In the genomic region with DNA sequence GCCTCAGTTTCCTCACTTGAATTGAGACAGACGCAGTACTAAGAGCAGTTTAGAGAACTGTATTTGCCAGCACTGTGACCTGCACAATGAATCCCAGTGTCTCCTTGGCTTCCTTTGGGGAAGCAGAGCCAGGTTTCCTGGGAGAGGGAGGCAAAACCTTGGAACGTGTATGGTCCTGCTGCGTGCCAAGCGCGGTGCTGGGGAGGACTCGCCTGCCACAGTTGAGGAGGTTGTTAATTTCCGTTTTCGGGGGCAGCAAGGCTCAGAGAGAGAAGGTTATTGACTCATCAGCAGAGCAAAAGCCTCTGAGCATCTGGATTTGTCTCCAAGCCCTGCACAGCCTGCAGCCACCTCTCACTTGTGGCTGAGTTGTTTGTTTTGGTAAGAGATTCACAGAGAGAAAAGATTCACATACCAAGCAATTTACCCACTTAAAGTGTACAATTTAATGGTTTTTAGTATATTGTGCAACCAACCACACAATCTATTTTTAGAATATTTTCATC, we compare ENCODE assay signal across 10 cellular contexts. TPM values are rescaled to one million over a fixed set of nuclear protein-coding genes. Genes with fewer than 3 reads are reported as not detected.
DNase-seq lines count a peak whose midpoint lies in the region; ATAC-seq, FAIRE-seq and TF ChIP-seq lines count a peak whose summit lies in the region.
"Had no signal": no experiment of that assay in that cellular context is flagged by ENCODE, and none has a peak within 500 bp of the region (broad histone marks: within the 10 kb centered on the region; RNA-seq: fewer than 3 reads in every experiment).

No MANE protein-coding gene starts in this region.

- peak overlapping the region; percentile 95 for H3K27ac ChIP-seq in SK-N-MC
- H3K27ac ChIP-seq in small intestine (ENCODE audit: low read depth in 1 of 2, low read length in 1 of 2): no peak overlapping the region

- no peaks in the 10 kb centered on the region for H3K4me1 ChIP-seq in small intestine (ENCODE audit: control insufficient read depth in 2 of 2, insufficient read depth in 1 of 2, low read depth in 1 of 2, low read length in 1 of 2)

- no peak for ATAC-seq in GM21423 (IDR thresholded peaks at IDR 0.05; ENCODE audit: unreplicated experiment)

- DNase-seq in HCEC 1CT (peak; percentile 98), SK-N-MC (ENCODE audit: low read depth, low spot score) (peak; percentile 79), fibroblast of the aortic adventitia (ENCODE audit: low read depth) (peak; percentile 96), smooth muscle cell of the brain vasculature (ENCODE audit: low read depth, low spot score) (peak; percentile 78), progenitor cell of endocrine pancreas (ENCODE audit: low spot score, unreplicated experiment) (no peak), GM13977 (ENCODE audit: low spot score) (no peak), small intestine (no peak)
- DNase-seq: erythroblast, NCI-H446 treated with DMSO at 0.1 percent for 48 hours had no signal

- H3K9me3 ChIP-seq in SK-N-MC (ENCODE audit: low read depth, low read length): no peaks in the 10 kb centered on the region
- no peaks in the 10 kb centered on the region for H3K9me3 ChIP-seq in small intestine (ENCODE audit: control insufficient read depth, low read depth)

- TF ChIP-seq CTCF in fibroblast of the aortic adventitia (IDR thresholded peaks at IDR 0.05; ENCODE audit: insufficient read depth, low read length) (no peak), progenitor cell of endocrine pancreas (IDR thresholded peaks at IDR 0.05; ENCODE audit: unreplicated experiment) (no peak), GM13977 (IDR thresholded peaks at IDR 0.05; ENCODE audit: extremely low read depth, insufficient read depth, missing control alignments) (no peak)

- in situ Hi-C loops in GM13977 (cut with MboI; ENCODE audit: low pct_unique_long_range_greater_than_20kb, low sequenced_read_pairs, unreplicated experiment): no loop called here

- H3K27ac Mint-ChIP-seq in progenitor cell of endocrine pancreas: no peak overlapping the region

- no peaks in the 10 kb centered on the region for H3K9me3 Mint-ChIP-seq in progenitor cell of endocrine pancreas (ENCODE audit: low read depth)

- H3K4me1 Mint-ChIP-seq in progenitor cell of endocrine pancreas (ENCODE audit: low read depth): peaks cover 5% of the 10 kb centered on the region

- H3K36me3 Mint-ChIP-seq in progenitor cell of endocrine pancreas (ENCODE audit: insufficient read depth): no peaks in the 10 kb centered on the region

- H3K27me3 ChIP-seq in small intestine (ENCODE audit: control insufficient read depth in 2 of 2, insufficient read depth in 2 of 2, low read length in 2 of 2): no peaks in the 10 kb centered on the region

- H3K4me3 ChIP-seq in SK-N-MC: peak overlapping the region; percentile 39
- no peak overlapping the region for H3K4me3 ChIP-seq in fibroblast of the aortic adventitia (ENCODE audit: low read depth, low read length)
- H3K4me3 ChIP-seq in small intestine (ENCODE audit: low read depth in 1 of 2, low read length in 2 of 2): no peak overlapping the region

- H3K36me3 ChIP-seq in SK-N-MC (ENCODE audit: insufficient read depth, low read length): no peaks in the 10 kb centered on the region
- no peaks in the 10 kb centered on the region for H3K36me3 ChIP-seq in small intestine (ENCODE audit: control insufficient read depth in 2 of 2, insufficient read depth in 2 of 2, low read length in 2 of 2)

- WGBS in small intestine, 3 donors: 68 to 84% (median 69%) methylated on average over 8 of the region's 8 CpGs

- peak overlapping the region; percentile 34 for H3K9ac ChIP-seq in SK-N-MC (ENCODE audit: insufficient read length)

- H3K4me3 Mint-ChIP-seq in progenitor cell of endocrine pancreas (ENCODE audit: low read depth): no peak overlapping the region

- no peak for FAIRE-seq in small intestine (lab: Jason Lieb, UNC)

- H3K27me3 Mint-ChIP-seq in progenitor cell of endocrine pancreas: peaks cover 12% of the 10 kb centered on the region

RNA-seq across cellular contexts. Expression of a gene that starts 10.8 kb away (rescaled TPM):
- 0.09 TPM in 1 of 2 replicates, not detected in the other for total RNA-seq in fibroblast of the aortic adventitia (ENCODE audit: low replicate concordance)
- total RNA-seq in progenitor cell of endocrine pancreas: 0.20 and 0.22 TPM in 2 replicates
- polyA plus RNA-seq in small intestine: 1 to 10 TPM in 1 of 3 donors, under 1 TPM in 2; 0.22 to 3.1 (median 0.27) TPM

RNA-seq across cellular contexts. Expression of a gene that starts 22.9 kb away (rescaled TPM):
- total RNA-seq in fibroblast of the aortic adventitia (ENCODE audit: low replicate concordance): 15.1 and 26.1 TPM in 2 replicates
- total RNA-seq in progenitor cell of endocrine pancreas: 16.4 and 20.6 TPM in 2 replicates
- polyA plus RNA-seq in small intestine: 10 to 100 TPM; 10.2 to 36.5 (median 35.9) TPM

RNA-seq across cellular contexts. Expression of a gene that starts 58.6 kb away (rescaled TPM):
- total RNA-seq in fibroblast of the aortic adventitia (ENCODE audit: low replicate concordance) (not detected in 2 replicates), progenitor cell of endocrine pancreas (not detected in 2 replicates)
- polyA plus RNA-seq in small intestine: 100 to 1,000 TPM in 2 of 3 donors, 10 to 100 TPM in 1; 63.6 to 801 (median 577) TPM

Comparison
In these comparisons a context has a peak if more than half of its experiments do, and no peak if none do; other contexts are left out.
1. DNase-seq: peak in HCEC 1CT (single experiment), SK-N-MC (single experiment), fibroblast of the aortic adventitia (single experiment) and smooth muscle cell of the brain vasculature (single experiment); none in progenitor cell of endocrine pancreas (single experiment), GM13977 (single experiment) and small intestine (single experiment).